In the genomic region with DNA sequence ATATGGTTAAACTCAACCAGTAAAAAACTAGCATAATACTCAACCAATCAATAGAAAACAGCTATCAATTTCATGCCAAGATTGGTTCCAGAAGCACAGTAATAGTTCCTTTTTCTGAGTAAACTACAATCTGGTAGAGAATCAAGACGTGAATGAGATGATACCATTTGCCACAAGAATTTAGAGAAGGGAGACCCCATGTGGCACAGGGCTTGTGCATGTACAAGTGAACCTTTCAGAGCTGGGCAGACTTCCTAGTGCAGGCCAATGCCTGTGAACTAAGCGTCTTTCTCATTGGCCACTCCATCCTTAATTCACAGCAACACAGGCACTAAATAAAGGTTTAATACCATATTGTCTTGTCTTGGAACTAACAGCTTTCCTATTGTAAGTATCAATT, we compare ENCODE assay signal across 1 cellular context.
TF ChIP-seq lines count a peak whose summit lies in the region.

No MANE protein-coding gene starts in this region.

TF ChIP-seq in SK-N-SH, 30 proteins besides CTCF, POLR2A, EP300 and RAD21 (continued from another document):
- TF ChIP-seq, protein P1, sequence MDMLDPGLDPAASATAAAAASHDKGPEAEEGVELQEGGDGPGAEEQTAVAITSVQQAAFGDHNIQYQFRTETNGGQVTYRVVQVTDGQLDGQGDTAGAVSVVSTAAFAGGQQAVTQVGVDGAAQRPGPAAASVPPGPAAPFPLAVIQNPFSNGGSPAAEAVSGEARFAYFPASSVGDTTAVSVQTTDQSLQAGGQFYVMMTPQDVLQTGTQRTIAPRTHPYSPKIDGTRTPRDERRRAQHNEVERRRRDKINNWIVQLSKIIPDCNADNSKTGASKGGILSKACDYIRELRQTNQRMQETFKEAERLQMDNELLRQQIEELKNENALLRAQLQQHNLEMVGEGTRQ (IDR thresholded peaks at IDR 0.05; ENCODE audit: borderline replicate concordance, low read depth, low read length), result no peak
- no peak for TF ChIP-seq CHD2 (IDR thresholded peaks at IDR 0.05; ENCODE audit: low read length, partially characterized antibody)
